In genomic region chr16:14071576-14072271, GRCh38 we compare ENCODE assay signal across 1 cellular context.
A peak's percentile ranks its signal among the peaks of the same experiment; 100 is the strongest.
TF ChIP-seq lines count a peak whose summit lies in the region.

No MANE protein-coding gene starts in this region.

TF ChIP-seq in HepG2, 621 proteins besides CTCF, POLR2A, EP300 and RAD21 (continued from another document and continues in another):
- TF ChIP-seq ZNF710 (CRISPR knock-in tag; IDR thresholded peaks at IDR 0.05; ENCODE audit: borderline replicate concordance) (0 out of 2 replicates have a peak, but pooled peaks have one; percentile 42), CEBPB (IDR thresholded peaks at IDR 0.05; ENCODE audit: borderline replicate concordance, low read depth, low read length) (no peak), MED8 (CRISPR knock-in tag; IDR thresholded peaks at IDR 0.05; ENCODE audit: insufficient replicate concordance) (peak; percentile 12), NCOA1 (CRISPR knock-in tag; IDR thresholded peaks at IDR 0.05) (0 out of 2 replicates have a peak, but pooled peaks have one; percentile 4), ZNF546 (CRISPR knock-in tag; conservative IDR thresholded peaks at IDR 0.05) (no peak), SNAPC5 (CRISPR knock-in tag; IDR thresholded peaks at IDR 0.05; ENCODE audit: borderline replicate concordance) (no peak), AFF4 (CRISPR knock-in tag; IDR thresholded peaks at IDR 0.05) (no peak), HMG20B (CRISPR knock-in tag; conservative IDR thresholded peaks at IDR 0.05) (no peak), ZNF317 (CRISPR knock-in tag; IDR thresholded peaks at IDR 0.05) (no peak), ZNF264 (CRISPR knock-in tag; IDR thresholded peaks at IDR 0.05) (no peak), SP140L (CRISPR knock-in tag; IDR thresholded peaks at IDR 0.05; ENCODE audit: borderline replicate concordance) (no peak), FOXK2 (IDR thresholded peaks at IDR 0.05) (no peak), HOXA3 (CRISPR knock-in tag; IDR thresholded peaks at IDR 0.05) (no peak), CC2D1A (CRISPR knock-in tag; IDR thresholded peaks at IDR 0.05) (no peak), FOXA1 (IDR thresholded peaks at IDR 0.05) (no peak), FOXA1 (CRISPR knock-in tag; IDR thresholded peaks at IDR 0.05) (no peak), SP5 (CRISPR knock-in tag; IDR thresholded peaks at IDR 0.05; ENCODE audit: borderline replicate concordance, low read depth) (0 out of 2 replicates have a peak, but pooled peaks have one; percentile 18), ZC3H4 (CRISPR knock-in tag; IDR thresholded peaks at IDR 0.05; ENCODE audit: borderline replicate concordance) (no peak), HNRNPH1 (optimal IDR thresholded peaks at IDR 0.05; ENCODE audit: low read depth, low read length) (no peak), ZNF430 (CRISPR knock-in tag; IDR thresholded peaks at IDR 0.05) (no peak), ZNF557 (CRISPR knock-in tag; IDR thresholded peaks at IDR 0.05) (no peak), ZNF572 (CRISPR knock-in tag; IDR thresholded peaks at IDR 0.05) (no peak), ZNF225 (CRISPR knock-in tag; IDR thresholded peaks at IDR 0.05) (no peak; the same call in 1 of the 2 replicates), LRRFIP1 (CRISPR knock-in tag; conservative IDR thresholded peaks at IDR 0.05) (no peak), KLF15 (CRISPR knock-in tag; IDR thresholded peaks at IDR 0.05; ENCODE audit: borderline replicate concordance) (no peak), MZF1 (CRISPR knock-in tag; IDR thresholded peaks at IDR 0.05; ENCODE audit: borderline replicate concordance) (no peak), NAIF1 (CRISPR knock-in tag; IDR thresholded peaks at IDR 0.05; ENCODE audit: borderline replicate concordance) (no peak), ZNF780A (CRISPR knock-in tag; IDR thresholded peaks at IDR 0.05) (no peak), AHR (CRISPR knock-in tag; IDR thresholded peaks at IDR 0.05) (peak; percentile 59; the same call in 1 of the 2 replicates), ISX (CRISPR knock-in tag; conservative IDR thresholded peaks at IDR 0.05) (0 out of 2 replicates have a peak, but pooled peaks have one; percentile 16), ZNF740 (CRISPR knock-in tag; IDR thresholded peaks at IDR 0.05) (no peak), MIER3 (CRISPR knock-in tag; IDR thresholded peaks at IDR 0.05; ENCODE audit: borderline replicate concordance) (peak; percentile 33; the same call in 1 of the 2 replicates), SKIL (CRISPR knock-in tag; IDR thresholded peaks at IDR 0.05; ENCODE audit: borderline replicate concordance) (no peak), ZSCAN29 (CRISPR knock-in tag; conservative IDR thresholded peaks at IDR 0.05) (no peak), NFYB (CRISPR knock-in tag; IDR thresholded peaks at IDR 0.05) (no peak), CHCHD3 (CRISPR knock-in tag; IDR thresholded peaks at IDR 0.05) (no peak), NR2F1 (CRISPR knock-in tag; IDR thresholded peaks at IDR 0.05) (no peak), MAF1 (CRISPR knock-in tag; IDR thresholded peaks at IDR 0.05; ENCODE audit: borderline replicate concordance) (no peak), SOX6 (IDR thresholded peaks at IDR 0.05) (no peak), SOX6 (CRISPR knock-in tag; IDR thresholded peaks at IDR 0.05) (no peak), HNF1B (CRISPR knock-in tag; IDR thresholded peaks at IDR 0.05) (no peak), ZNF704 (CRISPR knock-in tag; IDR thresholded peaks at IDR 0.05; ENCODE audit: borderline replicate concordance) (0 out of 2 replicates have a peak, but pooled peaks have one; percentile 5), LBX2 (CRISPR knock-in tag; IDR thresholded peaks at IDR 0.05; ENCODE audit: borderline replicate concordance) (no peak), ZNF260 (CRISPR knock-in tag; IDR thresholded peaks at IDR 0.05; ENCODE audit: borderline replicate concordance, low read depth) (no peak), ZNF143 (CRISPR knock-in tag; IDR thresholded peaks at IDR 0.05) (no peak), ZMAT3 (CRISPR knock-in tag; conservative IDR thresholded peaks at IDR 0.05) (no peak; the same call in 1 of the 2 replicates), MEIS1 (CRISPR knock-in tag; IDR thresholded peaks at IDR 0.05; ENCODE audit: borderline replicate concordance) (no peak), ZNF530 (CRISPR knock-in tag; IDR thresholded peaks at IDR 0.05; ENCODE audit: low read depth) (no peak), ZNF674 (CRISPR knock-in tag; IDR thresholded peaks at IDR 0.05; ENCODE audit: low read depth) (peak; percentile 6; the same call in 1 of the 2 replicates), MIXL1 (CRISPR knock-in tag; IDR thresholded peaks at IDR 0.05) (no peak), PLSCR1 (CRISPR knock-in tag; IDR thresholded peaks at IDR 0.05; ENCODE audit: borderline replicate concordance) (no peak), ZNF350 (CRISPR knock-in tag; IDR thresholded peaks at IDR 0.05; ENCODE audit: borderline replicate concordance, low read depth) (0 out of 2 replicates have a peak, but pooled peaks have one; percentile 2), ZBTB21 (CRISPR knock-in tag; IDR thresholded peaks at IDR 0.05) (no peak), GABPA (IDR thresholded peaks at IDR 0.05; ENCODE audit: low read depth, low read length) (no peak), GABPA (CRISPR knock-in tag; IDR thresholded peaks at IDR 0.05; ENCODE audit: low read depth) (no peak), ZNF468 (CRISPR knock-in tag; IDR thresholded peaks at IDR 0.05) (no peak), SUZ12 (IDR thresholded peaks at IDR 0.05; ENCODE audit: low read depth, low read length) (no peak), ARID2 (CRISPR knock-in tag; IDR thresholded peaks at IDR 0.05; ENCODE audit: borderline replicate concordance) (no peak), SMAD1 (CRISPR knock-in tag; IDR thresholded peaks at IDR 0.05; ENCODE audit: borderline replicate concordance, low read depth) (no peak), ZNF605 (CRISPR knock-in tag; IDR thresholded peaks at IDR 0.05) (no peak)
